Comparison of ENCODE assay signal across 9 cellular contexts in genomic region chr5:1882337-1883119, GRCh38. TPM values are rescaled to one million over a fixed set of nuclear protein-coding genes. Genes with fewer than 3 reads are reported as not detected.
A peak's percentile ranks its signal among the peaks of the same experiment; 100 is the strongest.
DNase-seq lines count a peak whose midpoint lies in the region; ATAC-seq, FAIRE-seq and TF ChIP-seq lines count a peak whose summit lies in the region.
"Had no signal": no experiment of that assay in that cellular context is flagged by ENCODE, and none has a peak within 500 bp of the region (broad histone marks: within the 10 kb centered on the region; RNA-seq: fewer than 3 reads in every experiment).

Gene IRX4, minus strand, starts transcription at chr5:1882925. Its CDS starts 278 bp downstream, at chr5:1882647.

- H3K27ac Mint-ChIP-seq in astrocyte (ENCODE audit: unreplicated experiment), result no peak within 1 kb of the TSS
- H3K27ac Mint-ChIP-seq in CD4-positive, alpha-beta T cell, result no peak within 1 kb of the TSS

- WGBS in spleen, 5 donors, result 2 to 11% (median 3%) methylated on average over 52 to 83 of the region's 83 CpGs

- CTCF ChIA-PET in CD4-positive, alpha-beta T cell (lab: Charles Lee), result no interaction called here

- DNase-seq in NCI-H1417 (lab: John Stamatoyannopoulos, UW) (peak in 2 of 3 experiments; percentile 42 to 63), NCI-H1417 treated with DMSO at 0.1 percent for 48 hours (lab: John Stamatoyannopoulos, UW) (no peak), astrocyte (ENCODE audit: low read depth) (peak; percentile 3), spleen (peak; percentile 66), DMS153 (lab: John Stamatoyannopoulos, UW) (no peak)
- no peak for DNase-seq in CD4-positive, alpha-beta T cell
- DNase-seq: activated naive CD4-positive, alpha-beta T cell treated with Interleukin-2 at 50 U/mL for 16 hours had no signal

- H3K36me3 ChIP-seq in astrocyte (ENCODE audit: insufficient read depth, low read length), result no peaks in the 10 kb centered on the region
- no peaks in the 10 kb centered on the region for H3K36me3 ChIP-seq in iPS-15b (ENCODE audit: control insufficient read depth, insufficient read depth, low read length)
- no peaks in the 10 kb centered on the region for H3K36me3 ChIP-seq in spleen

- H3K27me3 Mint-ChIP-seq in astrocyte (ENCODE audit: low read depth, unreplicated experiment), result peaks cover 40% of the 10 kb centered on the region
- H3K27me3 Mint-ChIP-seq in CD4-positive, alpha-beta T cell, result peaks cover 41% of the 10 kb centered on the region

- H3K4me3 Mint-ChIP-seq in astrocyte (ENCODE audit: unreplicated experiment), result peak within 1 kb of the TSS; percentile 40
- no peak within 1 kb of the TSS for H3K4me3 Mint-ChIP-seq in CD4-positive, alpha-beta T cell

- peak within 1 kb of the TSS; percentile 34 for H2AFZ ChIP-seq in astrocyte (ENCODE audit: low read depth, low read length)

- peaks cover 4% of the 10 kb centered on the region for H3K36me3 Mint-ChIP-seq in astrocyte (ENCODE audit: low read depth, unreplicated experiment)
- no peaks in the 10 kb centered on the region for H3K36me3 Mint-ChIP-seq in CD4-positive, alpha-beta T cell (ENCODE audit: low read depth)

- H3K9me3 ChIP-seq in astrocyte (ENCODE audit: insufficient read depth, low read depth, low read length) (no peaks in the 10 kb centered on the region), iPS-15b (ENCODE audit: control insufficient read depth, insufficient read depth, low read length) (no peaks in the 10 kb centered on the region), spleen (peaks cover 0 to 18% (median 0%) of the 10 kb centered on the region in 8 donors)
- no peaks in the 10 kb centered on the region for H3K9me3 ChIP-seq in CD4-positive, alpha-beta T cell (ENCODE audit: control insufficient read depth, low read length)

- no peak for FAIRE-seq in astrocyte (lab: Jason Lieb, UNC)

- no peak for TF ChIP-seq CTCF in astrocyte (IDR thresholded peaks at IDR 0.05; ENCODE audit: insufficient read depth, low read depth, low read length)
- TF ChIP-seq CTCF in spleen (IDR thresholded peaks at IDR 0.05 in 8 of 11, conservative IDR thresholded peaks at IDR 0.05 in 3 of 11), result no peak
- TF ChIP-seq CTCF in CD4-positive, alpha-beta T cell (IDR thresholded peaks at IDR 0.05), result no peak

- no peak for TF ChIP-seq POLR2A in spleen (IDR thresholded peaks at IDR 0.05)

- intact Hi-C loops in spleen (cut with DNase I; ENCODE audit: low total_unique reads), result no loop called here
- intact Hi-C loops in CD4-positive, alpha-beta T cell (cut with DNase I, micrococcal nuclease), result no loop called here

- H3K4me2 ChIP-seq in astrocyte (ENCODE audit: low read length), result peak within 1 kb of the TSS; percentile 64

- peaks cover 2% of the 10 kb centered on the region for H3K4me1 Mint-ChIP-seq in astrocyte (ENCODE audit: low read depth, unreplicated experiment)
- H3K4me1 Mint-ChIP-seq in CD4-positive, alpha-beta T cell (ENCODE audit: low read depth), result peaks cover 11% of the 10 kb centered on the region

- POLR2A ChIA-PET in CD4-positive, alpha-beta T cell (lab: Charles Lee), result no interaction called here

- H3K4me3 ChIP-seq in astrocyte (ENCODE audit: insufficient read depth, low read depth, low read length), result no peak within 1 kb of the TSS
- H3K4me3 ChIP-seq in iPS-15b (ENCODE audit: low read depth, low read length), result peak within 1 kb of the TSS; percentile 50
- H3K4me3 ChIP-seq in spleen, result peak within 1 kb of the TSS in 7 of 8 donors; percentile 13 to 46 (median 22)

- H3K79me2 ChIP-seq in astrocyte (ENCODE audit: insufficient read depth, low read length), result no peaks in the 10 kb centered on the region

- H3K9ac ChIP-seq in astrocyte (ENCODE audit: low read length) (no peak within 1 kb of the TSS), iPS-15b (ENCODE audit: low read depth, low read length) (no peak within 1 kb of the TSS)

- H4K20me1 ChIP-seq in astrocyte (ENCODE audit: insufficient read depth, low read length), result no peaks in the 10 kb centered on the region

- no peak for ATAC-seq in CD4-positive, alpha-beta T cell (ENCODE audit: poor library complexity)
- no peak for ATAC-seq in HG02852 (IDR thresholded peaks at IDR 0.05; ENCODE audit: unreplicated experiment)

- H3K27ac ChIP-seq in astrocyte (ENCODE audit: low read depth, low read length) (no peak within 1 kb of the TSS), spleen (no peak within 1 kb of the TSS)
- H3K27ac ChIP-seq in CD4-positive, alpha-beta T cell (ENCODE audit: low read depth, low read length), result no peak within 1 kb of the TSS

- H3K27me3 ChIP-seq in astrocyte (ENCODE audit: insufficient read depth, low read length) (peaks cover 65% of the 10 kb centered on the region), iPS-15b (ENCODE audit: control insufficient read depth, insufficient read depth, low read length) (peaks cover 90% of the 10 kb centered on the region), spleen (replicated peaks in 1 of 7) (peaks cover 14 to 100% (median 98%) of the 10 kb centered on the region in 7 donors)
- H3K27me3 ChIP-seq in CD4-positive, alpha-beta T cell (ENCODE audit: control insufficient read depth, insufficient read depth, low read length), result peaks cover 81% of the 10 kb centered on the region

- H3K4me1 ChIP-seq in astrocyte (ENCODE audit: insufficient read depth, low read length) (peaks cover 4% of the 10 kb centered on the region), iPS-15b (ENCODE audit: control insufficient read depth, insufficient read depth, low read length) (peaks cover 2% of the 10 kb centered on the region), spleen (peaks cover 16 to 63% (median 35%) of the 10 kb centered on the region in 6 donors)

- H3K9me3 Mint-ChIP-seq in astrocyte (ENCODE audit: unreplicated experiment), result peaks cover 14% of the 10 kb centered on the region
- H3K9me3 Mint-ChIP-seq in CD4-positive, alpha-beta T cell, result no peaks in the 10 kb centered on the region

RNA-seq across cellular contexts. Expression of gene IRX4, which starts in this region (rescaled TPM):
- 0.53 and 0.68 TPM in 2 replicates for total RNA-seq in astrocyte
- not detected for total RNA-seq in spleen
- polyA plus RNA-seq in spleen, result under 1 TPM in 1 of 3 donors, not detected in 2; 0.05 TPM
- total RNA-seq in CD4-positive, alpha-beta T cell, result not detected

Comparison
In these comparisons a context has a peak if more than half of its experiments do, and no peak if none do; other contexts are left out.
1. DNase-seq: peak in NCI-H1417 (2 of 3); none in NCI-H1417 treated with DMSO at 0.1 percent for 48 hours (single experiment), CD4-positive, alpha-beta T cell (0 of 10) and DMS153 (single experiment).
2. Peak in DNase-seq and H3K4me2 ChIP-seq in astrocyte; RNA of the gene not detected or under 1 TPM.
3. Peak in DNase-seq and H3K4me3 ChIP-seq in spleen; RNA of the gene not detected or under 1 TPM.